In genomic region chr2:61017003-61017555, GRCh38 we compare ENCODE assay signal across 1 cellular context.
TF ChIP-seq lines count a peak whose summit lies in the region.

No MANE protein-coding gene starts in this region.

TF ChIP-seq in HepG2, 621 proteins besides CTCF, POLR2A, EP300 and RAD21 (continued from another document and continues in another):
- TF ChIP-seq ZSCAN12 (CRISPR knock-in tag; IDR thresholded peaks at IDR 0.05) (no peak; the same call in 1 of the 2 replicates), ZNF572 (CRISPR knock-in tag; IDR thresholded peaks at IDR 0.05) (peak; percentile 46), TOE1 (CRISPR knock-in tag; IDR thresholded peaks at IDR 0.05) (0 out of 2 replicates have a peak, but pooled peaks have one; percentile 57), ZNF75D (CRISPR knock-in tag; IDR thresholded peaks at IDR 0.05; ENCODE audit: borderline replicate concordance) (no peak), ZUFSP (CRISPR knock-in tag; IDR thresholded peaks at IDR 0.05; ENCODE audit: borderline replicate concordance) (no peak), ZBTB14 (CRISPR knock-in tag; IDR thresholded peaks at IDR 0.05) (no peak), ZNF383 (CRISPR knock-in tag; IDR thresholded peaks at IDR 0.05; ENCODE audit: borderline replicate concordance) (no peak), ZNF768 (CRISPR knock-in tag; IDR thresholded peaks at IDR 0.05) (no peak), MNT (IDR thresholded peaks at IDR 0.05) (no peak), ZBTB46 (CRISPR knock-in tag; IDR thresholded peaks at IDR 0.05; ENCODE audit: borderline replicate concordance) (no peak; the same call in 1 of the 2 replicates), AGO1 (IDR thresholded peaks at IDR 0.05; ENCODE audit: low read depth, low read length, poor library complexity, severe bottlenecking) (no peak), ZNF205 (CRISPR knock-in tag; IDR thresholded peaks at IDR 0.05) (no peak), ZNF747 (CRISPR knock-in tag; IDR thresholded peaks at IDR 0.05; ENCODE audit: borderline replicate concordance) (0 out of 2 replicates have a peak, but pooled peaks have one; percentile 45), GZF1 (CRISPR knock-in tag; IDR thresholded peaks at IDR 0.05) (no peak), FLYWCH1 (CRISPR knock-in tag; IDR thresholded peaks at IDR 0.05) (peak; percentile 91), HNF1B (CRISPR knock-in tag; IDR thresholded peaks at IDR 0.05) (peak; percentile 82; the same call in 1 of the 2 replicates), IKZF5 (CRISPR knock-in tag; IDR thresholded peaks at IDR 0.05) (no peak), XBP1 (CRISPR knock-in tag; IDR thresholded peaks at IDR 0.05) (no peak), TP53 (CRISPR knock-in tag; conservative IDR thresholded peaks at IDR 0.05) (no peak), ZKSCAN1 (IDR thresholded peaks at IDR 0.05; ENCODE audit: low read length) (no peak; the same call in none of the 2 replicates), CBX5 (CRISPR knock-in tag; IDR thresholded peaks at IDR 0.05; ENCODE audit: borderline replicate concordance) (peak; percentile 73; the same call in 1 of the 2 replicates), BCLAF1 (IDR thresholded peaks at IDR 0.05) (no peak), ZNF777 (CRISPR knock-in tag; IDR thresholded peaks at IDR 0.05) (peak; percentile 41), CSRNP1 (CRISPR knock-in tag; IDR thresholded peaks at IDR 0.05) (0 out of 2 replicates have a peak, but pooled peaks have one; percentile 19), BCL3 (CRISPR knock-in tag; IDR thresholded peaks at IDR 0.05) (no peak), ZFP1 (CRISPR knock-in tag; IDR thresholded peaks at IDR 0.05) (peak; percentile 45; the same call in 1 of the 2 replicates), REST (IDR thresholded peaks at IDR 0.05; ENCODE audit: borderline replicate concordance in 1 of 2, low read depth in 1 of 2, low read length in 2 of 2) (peak in 1 of 2 experiments; percentile 66; a peak in 1 of 4 replicates), MZF1 (CRISPR knock-in tag; IDR thresholded peaks at IDR 0.05; ENCODE audit: borderline replicate concordance) (no peak), CEBPZ (IDR thresholded peaks at IDR 0.05; ENCODE audit: low read length) (no peak), CBX2 (IDR thresholded peaks at IDR 0.05; ENCODE audit: low read depth, low read length) (no peak), CBX2 (CRISPR knock-in tag; IDR thresholded peaks at IDR 0.05; ENCODE audit: low read depth) (no peak), DNMT3B (CRISPR knock-in tag; conservative IDR thresholded peaks at IDR 0.05) (no peak), SP2 (CRISPR knock-in tag; IDR thresholded peaks at IDR 0.05) (no peak), FOXM1 (CRISPR knock-in tag; IDR thresholded peaks at IDR 0.05) (no peak), RCOR2 (CRISPR knock-in tag; IDR thresholded peaks at IDR 0.05) (no peak)
